Comparison of ENCODE assay signal across 11 cellular contexts in the genomic region with DNA sequence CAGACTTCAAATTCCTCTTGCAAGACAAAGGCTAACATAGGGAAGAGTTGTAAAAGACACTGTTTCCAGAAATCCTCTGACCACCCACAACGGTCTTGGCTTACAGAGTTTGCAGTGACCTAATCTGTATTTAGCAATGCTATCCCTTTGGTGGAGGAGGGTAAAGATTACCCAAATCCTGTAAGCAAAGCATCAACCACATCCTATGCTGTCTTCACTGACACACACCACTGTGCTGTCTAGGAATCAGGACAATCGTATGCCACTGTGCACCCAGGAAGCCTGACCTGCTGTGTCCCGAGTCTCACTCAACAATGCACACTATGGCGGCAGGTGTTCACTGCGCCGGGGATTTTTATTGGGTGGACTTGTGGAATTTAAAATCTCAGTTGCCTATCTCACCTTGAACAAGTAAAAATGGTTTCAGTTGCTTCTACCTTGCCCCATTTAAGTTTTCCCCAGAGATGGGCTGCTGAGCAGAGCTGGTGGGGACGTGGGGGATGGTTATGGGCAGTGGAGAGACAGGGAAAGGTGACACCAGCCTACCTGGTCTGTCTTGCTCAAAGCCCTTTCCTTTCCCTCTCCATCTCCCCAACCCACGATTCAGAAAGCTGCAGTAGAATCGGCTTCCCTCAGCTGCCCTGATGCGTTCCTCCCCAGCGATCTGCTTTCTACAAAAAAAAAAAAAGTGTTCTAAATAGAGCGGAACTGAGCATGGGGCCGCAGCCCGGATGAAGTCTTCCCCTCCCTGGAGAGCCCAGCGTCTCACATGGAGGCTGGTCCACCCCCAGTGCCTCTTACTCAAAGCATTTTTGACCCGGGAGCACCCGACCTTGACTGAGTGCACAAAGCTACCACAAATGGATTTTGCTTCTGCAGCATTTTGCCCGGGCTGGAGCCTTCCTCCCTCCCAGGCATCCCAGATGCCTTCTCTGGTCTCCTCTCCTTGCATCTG.
DNase-seq lines count a peak whose midpoint lies in the region; ATAC-seq, FAIRE-seq and TF ChIP-seq lines count a peak whose summit lies in the region.
"Had no signal": no experiment of that assay in that cellular context is flagged by ENCODE, and none has a peak within 500 bp of the region (broad histone marks: within the 10 kb centered on the region; RNA-seq: fewer than 3 reads in every experiment).

No MANE protein-coding gene starts in this region.

- no peaks in the 10 kb centered on the region for H3K36me3 ChIP-seq in PC-3 (ENCODE audit: low read depth, low read length)
- H3K36me3 ChIP-seq in small intestine (ENCODE audit: control insufficient read depth in 2 of 2, insufficient read depth in 2 of 2, low read length in 2 of 2) = no peaks in the 10 kb centered on the region
- H3K36me3 ChIP-seq: lower lobe of right lung had no signal

- H3K4me3 Mint-ChIP-seq in memory B cell = peak overlapping the region; percentile 46
- H3K4me3 Mint-ChIP-seq: brain had no signal

- H2AFZ ChIP-seq in PC-3 (ENCODE audit: low read length) = no peak overlapping the region

- no TSS peak for BruUV-seq in PC-3 (replicated peaks; lab: Mats Ljungman, UMichigan)

- H3K4me3 ChIP-seq in PC-3 (ENCODE audit: low read length) = no peak overlapping the region
- H3K4me3 ChIP-seq in small intestine (ENCODE audit: low read depth in 1 of 2, low read length in 2 of 2) = no peak overlapping the region
- H3K4me3 ChIP-seq: K562, lower lobe of right lung had no signal

- ATAC-seq in HG02759 (IDR thresholded peaks at IDR 0.05; ENCODE audit: unreplicated experiment) (peak; percentile 44), PC-3 (peak; percentile 2), memory B cell (ENCODE audit: low read depth) (no peak), GM21526 (IDR thresholded peaks at IDR 0.05; ENCODE audit: low FRiP score, unreplicated experiment) (no peak)
- ATAC-seq: K562 had no signal

- peak overlapping the region; percentile 93 for H3K9ac ChIP-seq in PC-3 (ENCODE audit: low read length)

- peaks cover 14% of the 10 kb centered on the region; the same call in 1 of the 2 replicates for H3K79me2 ChIP-seq in PC-3 (ENCODE audit: low read length)

- peak overlapping the region; percentile 83 for H3K4me2 ChIP-seq in PC-3 (ENCODE audit: low read length)

- CTCF ChIA-PET in PC-3 (lab: Charles Lee) = interaction anchor here (0.7 to 0.9 kb wide), 2 partner anchors 20 to 73 kb away, joined by 3 to 4 read pairs; no protein-coding TSS in a partner anchor

- H3K4me1 ChIP-seq in PC-3 (ENCODE audit: insufficient read depth, low read length) (peaks cover 91% of the 10 kb centered on the region), small intestine (ENCODE audit: control insufficient read depth in 2 of 2, insufficient read depth in 1 of 2, low read depth in 1 of 2, low read length in 1 of 2) (peaks cover 0 to 3% of the 10 kb centered on the region in 2 donors)
- H3K4me1 ChIP-seq: lower lobe of right lung had no signal

- 82 to 91% (median 83%) methylated on average over 18 of the region's 18 CpGs for WGBS in small intestine, 3 donors

- H3K9me3 Mint-ChIP-seq in memory B cell = no peaks in the 10 kb centered on the region

- H3K9me3 ChIP-seq in PC-3 (ENCODE audit: low read length) (no peaks in the 10 kb centered on the region), small intestine (ENCODE audit: control insufficient read depth, low read depth) (no peaks in the 10 kb centered on the region)
- H3K9me3 ChIP-seq: lower lobe of right lung had no signal

- no peak for FAIRE-seq in small intestine (lab: Jason Lieb, UNC)
- FAIRE-seq: K562 had no signal

- no peaks in the 10 kb centered on the region for H3K27me3 ChIP-seq in PC-3 (ENCODE audit: low read length)
- no peaks in the 10 kb centered on the region for H3K27me3 ChIP-seq in small intestine (ENCODE audit: control insufficient read depth in 2 of 2, insufficient read depth in 2 of 2, low read length in 2 of 2)

- peaks cover 5% of the 10 kb centered on the region for H3K27me3 Mint-ChIP-seq in memory B cell
- H3K27me3 Mint-ChIP-seq: brain had no signal

- no peaks in the 10 kb centered on the region for H3K9me2 ChIP-seq in PC-3 (replicated peaks; ENCODE audit: low read length)

- H3F3A ChIP-seq in PC-3 (ENCODE audit: low read length, unreplicated experiment) = peaks cover 11% of the 10 kb centered on the region

- H4K20me1 ChIP-seq in PC-3 (ENCODE audit: low read length) = no peaks in the 10 kb centered on the region

- DNase-seq in ELR (ENCODE audit: low read depth) (peak; percentile 94), PC-3 (peak; percentile 86), memory B cell (ENCODE audit: low spot score in 2 of 2) (no peak), NCI-H2081 (lab: John Stamatoyannopoulos, UW) (no peak), small intestine (no peak), activated T-cell treated with anti-CD3 and anti-CD28 coated beads for 4 hours (no peak)
- DNase-seq: lower lobe of right lung had no signal

- H3K27ac ChIP-seq in PC-3 (ENCODE audit: low read length) (peak overlapping the region; percentile 97), small intestine (ENCODE audit: low read depth in 1 of 2, low read length in 1 of 2) (no peak overlapping the region)
- H3K27ac ChIP-seq: lower lobe of right lung had no signal

- H3K27ac Mint-ChIP-seq in memory B cell = no peak overlapping the region

- no peaks in the 10 kb centered on the region for H3K36me3 Mint-ChIP-seq in memory B cell
- H3K36me3 Mint-ChIP-seq: brain had no signal

- intact Hi-C loops in PC-3 (cut with micrococcal nuclease) = loop anchor here (10.0 kb wide), 2 partner anchors 388 to 958 kb away; no protein-coding TSS in a partner anchor

- no peak for TF ChIP-seq CTCF in PC-3 (conservative IDR thresholded peaks at IDR 0.05; ENCODE audit: low read depth, low read length)

- no peaks in the 10 kb centered on the region for H3K4me1 Mint-ChIP-seq in memory B cell

- POLR2A ChIA-PET in PC-3 (lab: Charles Lee; ENCODE audit: unreplicated experiment) = interaction anchor here (1.0 to 1.3 kb wide), 2 partner anchors 15 to 31 kb away, joined by 3 to 7 read pairs; no protein-coding TSS in a partner anchor

Comparison
In these comparisons a context has a peak if more than half of its experiments do, and no peak if none do; other contexts are left out.
1. DNase-seq: peak in ELR (single experiment) and PC-3 (single experiment); none in memory B cell (0 of 2), NCI-H2081 (0 of 2), small intestine (single experiment) and activated T-cell treated with anti-CD3 and anti-CD28 coated beads for 4 hours (single experiment).
2. ATAC-seq: peak in HG02759 (single experiment) and PC-3 (single experiment); none in memory B cell (single experiment) and GM21526 (single experiment).